In the genomic region with DNA sequence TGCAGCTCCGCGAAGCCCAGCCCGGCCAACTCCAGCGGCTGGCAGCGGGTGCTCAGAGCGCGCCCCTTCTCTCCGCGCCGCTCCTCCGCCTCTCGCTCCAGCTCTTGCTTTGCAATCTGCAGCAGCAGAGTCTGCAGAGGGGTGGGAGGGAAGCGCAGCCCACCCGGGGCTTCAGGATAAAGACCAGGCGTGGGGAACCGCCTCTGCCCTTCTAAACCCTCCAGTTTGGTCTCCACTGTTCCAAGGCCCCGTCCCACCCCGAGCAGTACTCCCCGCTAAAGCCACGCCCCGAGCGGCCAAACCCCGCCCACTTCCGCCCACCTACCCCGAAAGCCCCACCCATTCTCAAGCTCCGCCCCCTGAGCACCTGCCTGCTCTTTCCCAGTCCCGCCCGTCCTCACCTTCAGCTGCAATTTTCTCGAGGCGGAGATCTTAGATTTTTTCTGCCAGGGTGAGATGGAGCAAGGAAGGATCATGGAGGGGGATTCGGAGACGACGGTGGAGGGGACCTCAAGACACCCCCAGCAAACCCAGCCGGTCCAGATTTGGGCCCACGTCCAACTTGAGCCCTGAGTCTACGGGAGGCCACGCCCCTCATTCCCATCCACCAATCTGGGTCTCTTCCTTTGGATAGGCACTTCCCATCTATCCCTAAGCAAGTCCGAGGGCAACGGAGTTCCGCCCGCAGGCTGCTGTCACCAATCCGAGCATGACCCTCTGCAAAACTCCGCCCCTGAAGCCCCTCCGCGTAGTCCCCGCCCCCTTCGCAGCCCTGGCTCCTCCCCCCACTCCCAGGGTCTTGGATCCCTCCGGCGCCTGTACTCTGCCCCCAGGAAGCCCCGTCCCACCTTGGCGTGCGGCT, we compare ENCODE assay signal across 8 cellular contexts. TPM values are rescaled to one million over a fixed set of nuclear protein-coding genes. Genes with fewer than 3 reads are reported as not detected.
DNase-seq lines count a peak whose midpoint lies in the region; ATAC-seq and TF ChIP-seq lines count a peak whose summit lies in the region.

No MANE protein-coding gene starts in this region.

- intact Hi-C loops in stomach (cut with DNase I; ENCODE audit: low total_unique reads) (no loop called here), sigmoid colon (cut with DNase I) (no loop called here)

- H3K4me1 Mint-ChIP-seq in activated naive CD8-positive, alpha-beta T cell treated with anti-CD3 and anti-CD28 coated beads for 36 hours: peaks cover 8% of the 10 kb centered on the region

- TF ChIP-seq POLR2A in stomach (IDR thresholded peaks at IDR 0.05) (no peak), sigmoid colon (IDR thresholded peaks at IDR 0.05) (no peak)

- no peak overlapping the region for H3K4me3 Mint-ChIP-seq in activated naive CD8-positive, alpha-beta T cell treated with anti-CD3 and anti-CD28 coated beads for 36 hours

- H3K9me3 Mint-ChIP-seq in activated naive CD8-positive, alpha-beta T cell treated with anti-CD3 and anti-CD28 coated beads for 36 hours: peaks cover 13% of the 10 kb centered on the region

- DNase-seq in GM13976 (ENCODE audit: low spot score): peak; percentile 75
- peak; percentile 92 for DNase-seq in NCI-H2196 (lab: John Stamatoyannopoulos, UW; ENCODE audit: unreplicated experiment)
- DNase-seq in activated naive CD8-positive, alpha-beta T cell treated with anti-CD3 and anti-CD28 coated beads for 36 hours: peak; percentile 47
- DNase-seq in stomach: peak; percentile 65
- no peak for DNase-seq in sigmoid colon

- peaks cover 6% of the 10 kb centered on the region for H3K36me3 Mint-ChIP-seq in activated naive CD8-positive, alpha-beta T cell treated with anti-CD3 and anti-CD28 coated beads for 36 hours

- peaks cover 50% of the 10 kb centered on the region for H3K27me3 Mint-ChIP-seq in activated naive CD8-positive, alpha-beta T cell treated with anti-CD3 and anti-CD28 coated beads for 36 hours

- peaks cover 0 to 32% (median 18%) of the 10 kb centered on the region in 4 donors for H3K4me1 ChIP-seq in stomach
- peaks cover 0 to 16% (median 6%) of the 10 kb centered on the region in 4 donors for H3K4me1 ChIP-seq in sigmoid colon

- H3K27ac ChIP-seq in stomach (no peak overlapping the region), sigmoid colon (no peak overlapping the region)

- TF ChIP-seq CTCF in GM13976 (IDR thresholded peaks at IDR 0.05; ENCODE audit: borderline replicate concordance, control extremely low read depth, extremely low read depth, insufficient read depth, missing control alignments) (no peak), stomach (IDR thresholded peaks at IDR 0.05) (no peak), sigmoid colon (IDR thresholded peaks at IDR 0.05) (no peak)

- H3K27me3 ChIP-seq in stomach: peaks cover 18 to 92% (median 55%) of the 10 kb centered on the region in 3 donors
- peaks cover 25 to 90% (median 77%) of the 10 kb centered on the region in 3 donors for H3K27me3 ChIP-seq in sigmoid colon

- no peaks in the 10 kb centered on the region for H3K36me3 ChIP-seq in stomach
- no peaks in the 10 kb centered on the region for H3K36me3 ChIP-seq in sigmoid colon

- in situ Hi-C loops in GM13976 (cut with MboI; ENCODE audit: low sequenced_read_pairs, unreplicated experiment): no loop called here

- H3K9me3 ChIP-seq in stomach: no peaks in the 10 kb centered on the region
- H3K9me3 ChIP-seq in sigmoid colon: no peaks in the 10 kb centered on the region

- TF ChIP-seq EP300 in stomach (IDR thresholded peaks at IDR 0.05) (no peak), sigmoid colon (IDR thresholded peaks at IDR 0.05) (no peak)

- H3K27ac Mint-ChIP-seq in activated naive CD8-positive, alpha-beta T cell treated with anti-CD3 and anti-CD28 coated beads for 36 hours: no peak overlapping the region

- H3K4me3 ChIP-seq in iPS-11a (ENCODE audit: low read depth, low read length) (peak overlapping the region; percentile 44), stomach (peak overlapping the region in 3 of 4 donors; percentile 7 to 22 (median 22)), sigmoid colon (no peak overlapping the region)

- WGBS in stomach, 5 donors: 3 to 11% (median 4%) methylated on average over 40 to 52 of the region's 52 CpGs
- 6 to 10% methylated on average over 52 of the region's 52 CpGs for WGBS in sigmoid colon, 2 donors

- ATAC-seq in HG02678 (IDR thresholded peaks at IDR 0.05; ENCODE audit: unreplicated experiment): no peak
- ATAC-seq in HG03342 (IDR thresholded peaks at IDR 0.05; ENCODE audit: unreplicated experiment): no peak

RNA-seq across cellular contexts. Expression of a gene that starts 1.1 kb away (rescaled TPM):
- total RNA-seq in activated naive CD8-positive, alpha-beta T cell treated with anti-CD3 and anti-CD28 coated beads for 36 hours: under 1 TPM in 1 of 2 experiments, not detected in 1; 0.25 TPM
- not detected for total RNA-seq in stomach
- 10 to 100 TPM in 1 of 3 donors, 1 to 10 TPM in 2; 4.2 to 14.1 (median 7.8) TPM for polyA plus RNA-seq in stomach
- not detected for total RNA-seq in sigmoid colon
- polyA plus RNA-seq in sigmoid colon: 10 to 100 TPM in 1 of 3 donors, 1 to 10 TPM in 2; 3.6 to 45.5 (median 3.6) TPM

RNA-seq across cellular contexts. Expression of a gene that starts 7.4 kb away (rescaled TPM):
- not detected for total RNA-seq in activated naive CD8-positive, alpha-beta T cell treated with anti-CD3 and anti-CD28 coated beads for 36 hours
- 1 to 10 TPM in 1 of 5 donors, not detected in 4; 1.1 TPM for total RNA-seq in stomach
- polyA plus RNA-seq in stomach: 10 to 100 TPM in 1 of 3 donors, 1 to 10 TPM in 1, under 1 TPM in 1; 0.87 to 19.6 (median 6.7) TPM
- total RNA-seq in sigmoid colon: 1 to 10 TPM in 1 of 4 donors, not detected in 3; 2.2 TPM
- 10 to 100 TPM in 1 of 3 donors, 1 to 10 TPM in 2; 1.4 to 17.4 (median 2.3) TPM for polyA plus RNA-seq in sigmoid colon

RNA-seq across cellular contexts. Expression of a gene that starts 10.0 kb away (rescaled TPM):
- total RNA-seq in activated naive CD8-positive, alpha-beta T cell treated with anti-CD3 and anti-CD28 coated beads for 36 hours: not detected
- total RNA-seq in stomach (1 to 10 TPM in 1 of 5 donors, not detected in 4; 1.9 TPM), sigmoid colon (not detected)
- polyA plus RNA-seq in stomach (under 1 TPM in 2 of 3 donors, not detected in 1; 0.68 to 0.75 TPM), sigmoid colon (1 to 10 TPM in 1 of 3 donors, not detected in 2; 1.1 TPM)

RNA-seq across cellular contexts. Expression of a gene that starts 23.7 kb away (rescaled TPM):
- total RNA-seq in activated naive CD8-positive, alpha-beta T cell treated with anti-CD3 and anti-CD28 coated beads for 36 hours: not detected
- total RNA-seq in stomach (1 to 10 TPM in 1 of 5 donors, not detected in 4; 1.8 TPM), sigmoid colon (1 to 10 TPM in 3 of 4 donors, under 1 TPM in 1; 0.99 to 7.8 (median 2.4) TPM)
- polyA plus RNA-seq in stomach (1 to 10 TPM in 2 of 3 donors, under 1 TPM in 1; 0.20 to 2.8 (median 1.7) TPM), sigmoid colon (1 to 10 TPM in 2 of 3 donors, under 1 TPM in 1; 0.69 to 9.6 (median 1.6) TPM)

RNA-seq across cellular contexts. Expression of a gene that starts 39.0 kb away (rescaled TPM):
- total RNA-seq in activated naive CD8-positive, alpha-beta T cell treated with anti-CD3 and anti-CD28 coated beads for 36 hours: 10 to 100 TPM; 67.2 to 73.5 TPM
- 100 to 1,000 TPM in 4 of 5 donors, 10 to 100 TPM in 1; 52.7 to 261 (median 167) TPM for total RNA-seq in stomach
- 100 to 1,000 TPM in 1 of 3 donors, 10 to 100 TPM in 2; 77.0 to 136 (median 82.6) TPM for polyA plus RNA-seq in stomach
- total RNA-seq in sigmoid colon: 100 to 1,000 TPM; 125 to 222 (median 168) TPM
- polyA plus RNA-seq in sigmoid colon: 100 to 1,000 TPM in 1 of 3 donors, 10 to 100 TPM in 2; 53.6 to 139 (median 58.9) TPM

Comparison
In these comparisons a context has a peak if more than half of its experiments do, and no peak if none do; other contexts are left out.
1. H3K4me3 ChIP-seq: peak in iPS-11a (single experiment) and stomach (3 of 4); none in sigmoid colon (0 of 4).